ENCODE assay signal across 35 cellular contexts in genomic region chr11:61926235-61926634, GRCh38. TPM values are rescaled to one million over a fixed set of nuclear protein-coding genes. Genes with fewer than 3 reads are reported as not detected.
"Had no signal": no experiment of that assay in that cellular context is flagged by ENCODE, and none has a peak within 500 bp of the region (broad histone marks: within the 10 kb centered on the region; RNA-seq: fewer than 3 reads in every experiment).

No MANE protein-coding gene starts in this region.

- ATAC-seq: activated CD8-positive, alpha-beta T cell treated with anti-CD3 and anti-CD28 coated beads for 36 hours; activated naive CD4-positive, alpha-beta T cell treated with anti-CD3 and anti-CD28 coated beads, Interleukin-2, amount 50 U/mL, for 72 hours; activated T-cell treated with anti-CD3 and anti-CD28 coated beads, Interleukin-2, amount 50 U/mL, for 4 hours; activated T-cell treated with anti-CD3 and anti-CD28 coated beads, Interleukin-2, amount 50 U/mL, for 72 hours; activated T-helper 17 cell treated with anti-CD3 and anti-CD28 coated beads, Interleukin-2, amount 50 U/mL, for 72 hours; body of pancreas had no signal

- H3K4me3 Mint-ChIP-seq: activated B cell treated with CpG ODN at 0.5 μM for 24 hours; activated CD4-positive, alpha-beta memory T cell treated with anti-CD3 and anti-CD28 coated beads for 36 hours; activated CD4-positive, alpha-beta T cell treated with anti-CD3 and anti-CD28 coated beads, Interleukin-2, amount 10 ng/mL, durations not matched to agents 24 days and 14 days; activated CD8-positive, alpha-beta T cell treated with anti-CD3 and anti-CD28 coated beads for 36 hours; activated naive CD4-positive, alpha-beta T cell treated with anti-CD3 and anti-CD28 coated beads for 36 hours; activated naive CD8-positive, alpha-beta T cell treated with anti-CD3 and anti-CD28 coated beads for 36 hours; activated T-cell treated with anti-CD3 and anti-CD28 coated beads, Interleukin-2, amount 50 U/mL, for 4 hours; activated T-cell treated with anti-CD3 and anti-CD28 coated beads, Interleukin-2, amount 50 U/mL, for 72 hours; activated T-helper 1 cell treated with anti-CD3 and anti-CD28 coated beads, Interleukin-12 subunit alpha, Interleukin-12 subunit beta, Interleukin-2, Interleukin-4 antibody, amounts not matched to agents 30 ng/mL and 10 ng/mL and 1 ng/mL, durations not matched to agents 14 hours and 24 hours and 36 hours; activated T-helper 17 cell treated with anti-CD3 and anti-CD28 coated beads, Interleukin-2, amount 50 U/mL, for 72 hours; central memory CD8-positive, alpha-beta T cell; T-helper 1 cell treated with Interleukin-12 subunit alpha and Interleukin-12 subunit beta and Interleukin-4 antibody, amounts not matched to agents 30 μg/mL and 1 μg/mL, for 36 hours; T-helper 2 cell treated with Interferon-gamma antibody and Interleukin-4, amounts not matched to agents 5 μg/mL and 100 μg/mL, for 36 hours had no signal

- DNase-seq: activated B cell treated with CpG ODN at 0.5 μM for 24 hours; activated CD4-positive, alpha-beta memory T cell treated with anti-CD3 and anti-CD28 coated beads for 36 hours; activated CD4-positive, alpha-beta T cell treated with anti-CD3 and anti-CD28 coated beads for 4 hours; activated CD4-positive, alpha-beta T cell treated with anti-CD3 and anti-CD28 coated beads, Interleukin-2, amount 10 ng/mL, durations not matched to agents 24 days and 14 days; activated CD4-positive, alpha-beta T cell treated with anti-CD3 and anti-CD28 coated beads, Interleukin-2, amount 50 U/mL, for 1 hour; activated CD4-positive, alpha-beta T cell treated with anti-CD3 and anti-CD28 coated beads, Interleukin-2, amount 50 U/mL, for 4 hours; activated CD4-positive, CD25-positive, alpha-beta regulatory T cell treated with anti-CD3 and anti-CD28 coated beads, Interleukin-2, amount 50 U/mL, for 72 hours; activated CD8-positive, alpha-beta memory T cell treated with anti-CD3 and anti-CD28 coated beads, Interleukin-2, amount 50 U/mL, for 4 hours; activated CD8-positive, alpha-beta T cell treated with anti-CD3 and anti-CD28 coated beads for 36 hours; activated effector memory CD4-positive, alpha-beta T cell treated with anti-CD3 and anti-CD28 coated beads, Interleukin-2, amount 50 U/mL, for 16 hours; activated gamma-delta T cell treated with Interleukin-2 at 50 U/mL for 16 hours; activated naive CD4-positive, alpha-beta T cell; activated naive CD4-positive, alpha-beta T cell treated with anti-CD3 and anti-CD28 coated beads for 36 hours; activated naive CD4-positive, alpha-beta T cell treated with anti-CD3 and anti-CD28 coated beads, Interleukin-2, amount 50 U/mL, for 16 hours; activated naive CD8-positive, alpha-beta T cell treated with anti-CD3 and anti-CD28 coated beads for 36 hours; activated T-cell treated with anti-CD3 and anti-CD28 coated beads for 4 hours; activated T-cell treated with anti-CD3 and anti-CD28 coated beads, Interleukin-2, amount 50 U/mL, for 1 hour; activated T-cell treated with anti-CD3 and anti-CD28 coated beads, Interleukin-2, amount 50 U/mL, for 4 hours; activated T-cell treated with anti-CD3 and anti-CD28 coated beads, Interleukin-2, amount 50 U/mL, for 72 hours; amniotic stem cell; body of pancreas; caudate nucleus; T-helper 1 cell; T-helper 2 cell; T-helper 9 cell had no signal

- H3K9me3 ChIP-seq: adrenal gland, body of pancreas had no signal

- H3K36me3 ChIP-seq: adrenal gland, cardiac muscle cell had no signal

- H3K27ac ChIP-seq: adrenal gland, body of pancreas, cardiac muscle cell, VCaP had no signal

- H3K27ac Mint-ChIP-seq: activated B cell treated with CpG ODN at 0.5 μM for 24 hours; activated CD4-positive, alpha-beta memory T cell treated with anti-CD3 and anti-CD28 coated beads for 36 hours; activated CD4-positive, alpha-beta T cell treated with anti-CD3 and anti-CD28 coated beads, Interleukin-2, amount 10 ng/mL, durations not matched to agents 24 days and 14 days; activated CD8-positive, alpha-beta T cell treated with anti-CD3 and anti-CD28 coated beads for 36 hours; activated naive CD4-positive, alpha-beta T cell treated with anti-CD3 and anti-CD28 coated beads for 36 hours; activated naive CD4-positive, alpha-beta T cell treated with anti-CD3 and anti-CD28 coated beads, Interleukin-2, amount 50 U/mL, for 72 hours; activated naive CD8-positive, alpha-beta T cell treated with anti-CD3 and anti-CD28 coated beads for 36 hours; activated T-cell treated with anti-CD3 and anti-CD28 coated beads, Interleukin-2, amount 50 U/mL, for 72 hours; activated T-helper 1 cell treated with anti-CD3 and anti-CD28 coated beads, Interleukin-12 subunit alpha, Interleukin-12 subunit beta, Interleukin-2, Interleukin-4 antibody, amounts not matched to agents 30 ng/mL and 10 ng/mL and 1 ng/mL, durations not matched to agents 14 hours and 24 hours and 36 hours; activated T-helper 17 cell treated with anti-CD3 and anti-CD28 coated beads, Interleukin-2, amount 50 U/mL, for 72 hours; T-helper 1 cell treated with Interleukin-12 subunit alpha and Interleukin-12 subunit beta and Interleukin-4 antibody, amounts not matched to agents 30 μg/mL and 1 μg/mL, for 36 hours; T-helper 2 cell treated with Interferon-gamma antibody and Interleukin-4, amounts not matched to agents 5 μg/mL and 100 μg/mL, for 36 hours had no signal

- H3K4me1 Mint-ChIP-seq: activated CD4-positive, alpha-beta T cell treated with anti-CD3 and anti-CD28 coated beads, Interleukin-2, amount 10 ng/mL, durations not matched to agents 24 days and 14 days; activated naive CD8-positive, alpha-beta T cell treated with anti-CD3 and anti-CD28 coated beads for 36 hours; activated T-helper 17 cell treated with anti-CD3 and anti-CD28 coated beads, Interleukin-2, amount 50 U/mL, for 72 hours; central memory CD8-positive, alpha-beta T cell had no signal

- H3K4me3 ChIP-seq: adrenal gland, body of pancreas, cardiac muscle cell had no signal

- H3K9me3 Mint-ChIP-seq: activated B cell treated with CpG ODN at 0.5 μM for 24 hours; activated CD4-positive, alpha-beta memory T cell treated with anti-CD3 and anti-CD28 coated beads for 36 hours; activated CD8-positive, alpha-beta T cell treated with anti-CD3 and anti-CD28 coated beads for 36 hours; activated naive CD4-positive, alpha-beta T cell treated with anti-CD3 and anti-CD28 coated beads for 36 hours; activated naive CD4-positive, alpha-beta T cell treated with anti-CD3 and anti-CD28 coated beads, Interleukin-2, amount 50 U/mL, for 72 hours; activated naive CD8-positive, alpha-beta T cell treated with anti-CD3 and anti-CD28 coated beads for 36 hours; activated T-cell treated with anti-CD3 and anti-CD28 coated beads, Interleukin-2, amount 50 U/mL, for 4 hours; activated T-cell treated with anti-CD3 and anti-CD28 coated beads, Interleukin-2, amount 50 U/mL, for 72 hours; activated T-helper 1 cell treated with anti-CD3 and anti-CD28 coated beads, Interleukin-12 subunit alpha, Interleukin-12 subunit beta, Interleukin-2, Interleukin-4 antibody, amounts not matched to agents 30 ng/mL and 10 ng/mL and 1 ng/mL, durations not matched to agents 14 hours and 24 hours and 36 hours; activated T-helper 17 cell treated with anti-CD3 and anti-CD28 coated beads, Interleukin-2, amount 50 U/mL, for 72 hours; central memory CD8-positive, alpha-beta T cell; T-helper 1 cell treated with Interleukin-12 subunit alpha and Interleukin-12 subunit beta and Interleukin-4 antibody, amounts not matched to agents 30 μg/mL and 1 μg/mL, for 36 hours; T-helper 2 cell treated with Interferon-gamma antibody and Interleukin-4, amounts not matched to agents 5 μg/mL and 100 μg/mL, for 36 hours had no signal

- H3K36me3 Mint-ChIP-seq: activated CD4-positive, alpha-beta memory T cell treated with anti-CD3 and anti-CD28 coated beads for 36 hours; activated naive CD4-positive, alpha-beta T cell treated with anti-CD3 and anti-CD28 coated beads, Interleukin-2, amount 50 U/mL, for 72 hours; activated naive CD8-positive, alpha-beta T cell treated with anti-CD3 and anti-CD28 coated beads for 36 hours had no signal

RNA-seq across cellular contexts. Expression of gene RAB3IL1, which starts 8.9 kb away (rescaled TPM):
- total RNA-seq: activated B cell treated with CpG ODN at 0.5 μM for 24 hours; activated CD8-positive, alpha-beta memory T cell treated with anti-CD3 and anti-CD28 coated beads for 36 hours; activated CD8-positive, alpha-beta T cell treated with anti-CD3 and anti-CD28 coated beads for 36 hours; activated naive CD8-positive, alpha-beta T cell treated with anti-CD3 and anti-CD28 coated beads for 36 hours; activated T-helper 17 cell treated with anti-CD3 and anti-CD28 coated beads, Interleukin-2, amount 50 U/mL, for 72 hours had no signal

RNA-seq across cellular contexts. Expression of gene BEST1, which starts 23.9 kb away (rescaled TPM):
- total RNA-seq: activated CD4-positive, alpha-beta T cell treated with anti-CD3 and anti-CD28 coated beads, Interleukin-2, amount 10 ng/mL, durations not matched to agents 24 days and 14 days; activated CD8-positive, alpha-beta memory T cell treated with anti-CD3 and anti-CD28 coated beads for 36 hours; activated T-cell treated with anti-CD3 and anti-CD28 coated beads, Interleukin-2, amount 50 U/mL, for 4 hours; activated T-helper 1 cell treated with anti-CD3 and anti-CD28 coated beads, Interleukin-12 subunit alpha, Interleukin-12 subunit beta, Interleukin-2, Interleukin-4 antibody, amounts not matched to agents 30 ng/mL and 10 ng/mL and 1 ng/mL, durations not matched to agents 14 hours and 24 hours and 36 hours had no signal
